ENCODE assay signal across 1 cellular context in the genomic region with DNA sequence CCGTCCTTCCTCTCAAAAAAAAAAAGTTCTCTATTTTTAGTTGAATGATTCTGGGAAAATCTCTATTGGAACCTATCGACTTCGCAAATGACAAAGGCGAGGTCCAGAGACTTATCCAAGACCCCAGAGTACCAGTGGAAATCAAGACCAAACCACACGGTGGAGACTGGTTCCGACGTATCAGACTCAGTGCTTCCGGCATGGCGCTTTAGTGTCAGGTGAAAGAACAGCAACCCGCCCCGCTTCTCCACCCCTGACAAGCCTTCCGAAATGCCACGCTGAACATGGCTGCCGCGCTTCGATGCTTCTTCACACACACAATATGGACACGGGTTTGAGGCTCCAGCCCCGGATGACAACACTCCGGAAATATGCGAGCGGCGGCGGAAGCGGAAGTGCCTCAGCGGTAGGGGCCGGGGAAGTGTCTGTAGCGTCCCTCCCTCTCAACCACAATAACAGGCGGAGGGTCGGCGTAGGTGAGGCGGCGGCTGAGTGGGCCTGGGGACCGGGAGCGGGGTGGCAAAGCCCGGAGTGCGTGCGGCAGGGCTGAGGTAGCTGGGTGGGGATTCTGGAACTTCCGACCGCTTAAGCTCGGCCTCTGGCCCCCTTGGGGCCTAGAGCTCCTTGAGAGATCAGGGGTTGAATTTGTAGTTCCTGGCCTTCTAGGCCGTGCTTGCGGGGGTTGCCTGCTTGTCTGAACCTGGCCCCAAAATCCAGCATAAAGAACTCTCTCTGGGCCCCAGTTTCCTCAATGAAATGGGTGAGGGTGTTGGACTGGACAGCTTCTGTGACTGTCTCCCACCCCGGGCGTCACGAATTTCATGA.
TF ChIP-seq lines count a peak whose summit lies in the region.

A gene with protein sequence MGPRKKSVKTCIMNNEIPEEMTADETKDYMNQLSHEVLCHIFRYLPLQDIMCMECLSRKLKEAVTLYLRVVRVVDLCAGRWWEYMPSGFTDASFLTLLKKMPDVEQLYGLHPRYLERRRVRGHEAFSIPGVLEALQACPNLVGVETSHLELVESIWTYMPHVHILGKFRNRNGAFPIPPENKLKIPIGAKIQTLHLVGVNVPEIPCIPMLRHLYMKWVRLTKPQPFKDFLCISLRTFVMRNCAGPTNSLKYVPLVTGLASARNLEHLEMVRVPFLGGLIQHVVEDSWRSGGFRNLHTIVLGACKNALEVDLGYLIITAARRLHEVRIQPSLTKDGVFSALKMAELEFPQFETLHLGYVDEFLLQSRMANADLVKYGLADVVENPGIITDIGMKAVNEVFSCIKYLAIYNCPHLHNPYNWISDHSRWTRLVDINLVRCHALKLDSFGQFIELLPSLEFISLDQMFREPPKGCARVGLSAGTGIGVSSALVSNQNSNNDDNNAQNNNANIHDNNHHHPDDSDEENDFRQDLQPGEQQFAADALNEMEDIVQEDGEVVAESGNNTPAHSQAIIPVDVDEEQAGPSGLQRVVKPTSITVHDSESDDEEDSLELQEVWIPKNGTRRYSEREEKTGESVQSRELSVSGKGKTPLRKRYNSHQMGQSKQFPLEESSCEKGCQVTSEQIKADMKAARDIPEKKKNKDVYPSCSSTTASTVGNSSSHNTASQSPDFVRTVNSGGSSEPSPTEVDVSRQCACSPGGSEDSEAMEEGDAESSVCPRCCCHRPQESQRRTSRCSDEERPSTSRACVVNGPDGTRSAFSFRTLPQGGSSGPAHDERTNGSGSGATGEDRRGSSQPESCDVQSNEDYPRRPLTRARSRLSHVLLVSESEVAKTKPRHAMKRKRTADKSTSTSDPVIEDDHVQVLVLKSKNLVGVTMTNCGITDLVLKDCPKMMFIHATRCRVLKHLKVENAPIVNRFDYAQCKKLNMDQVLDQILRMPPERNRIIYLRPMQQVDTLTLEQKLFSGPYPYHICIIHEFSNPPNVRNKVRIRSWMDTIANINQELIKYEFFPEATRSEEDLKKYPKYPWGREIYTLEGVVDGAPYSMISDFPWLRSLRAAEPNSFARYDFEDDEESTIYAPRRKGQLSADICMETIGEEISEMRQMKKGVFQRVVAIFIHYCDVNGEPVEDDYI (plus strand): TSS at position 395 of the 825 bp plus-strand sequence. CDS start 10,819 bp downstream, outside the sequence.

TF ChIP-seq in K562, 482 proteins besides CTCF, POLR2A, EP300 and RAD21 (continued from another document and continues in another):
- TF ChIP-seq ZBTB2 (IDR thresholded peaks at IDR 0.05) (no peak), ASH1L (IDR thresholded peaks at IDR 0.05; ENCODE audit: borderline replicate concordance, low read depth, partially characterized antibody) (peak; percentile 74), BRCA1 (IDR thresholded peaks at IDR 0.05) (no peak), BRCA1 (CRISPR knock-in tag; IDR thresholded peaks at IDR 0.05) (no peak), CBX5 (IDR thresholded peaks at IDR 0.05; ENCODE audit: borderline replicate concordance, low read depth) (peak; percentile 10; the same call in 1 of the 2 replicates), EP400 (IDR thresholded peaks at IDR 0.05) (peak; percentile 73), ATF7 (IDR thresholded peaks at IDR 0.05) (peak; percentile 95), LCOR (CRISPR knock-in tag; IDR thresholded peaks at IDR 0.05) (peak; percentile 17; the same call in 1 of the 2 replicates), KDM4B (IDR thresholded peaks at IDR 0.05; ENCODE audit: borderline replicate concordance in 2 of 2, low read depth in 1 of 2) (peak in 1 of 2 experiments; percentile 76; a peak in 1 of 4 replicates), GABPB1 (CRISPR knock-in tag; IDR thresholded peaks at IDR 0.05) (peak; percentile 94), GATAD2B (IDR thresholded peaks at IDR 0.05; ENCODE audit: borderline replicate concordance) (peak; percentile 53), SNAPC5 (CRISPR knock-in tag; IDR thresholded peaks at IDR 0.05) (no peak), BACH1 (tag; IDR thresholded peaks at IDR 0.05) (peak; percentile 42; the same call in 1 of the 2 replicates), NFE2 (IDR thresholded peaks at IDR 0.05; ENCODE audit: low read depth) (no peak; the same call in 1 of the 2 replicates), HIVEP1 (CRISPR knock-in tag; IDR thresholded peaks at IDR 0.05) (no peak), DNMT1 (IDR thresholded peaks at IDR 0.05) (no peak), ZNF766 (CRISPR knock-in tag; conservative IDR thresholded peaks at IDR 0.05) (peak; percentile 80), RFX7 (CRISPR knock-in tag; IDR thresholded peaks at IDR 0.05) (no peak), XRCC5 (IDR thresholded peaks at IDR 0.05; ENCODE audit: low read depth, low read length) (peak; percentile 85; the same call in 1 of the 2 replicates), U2AF2 (optimal IDR thresholded peaks at IDR 0.05; ENCODE audit: low read depth, low read length) (no peak), DPF2 (IDR thresholded peaks at IDR 0.05) (no peak), NFYB (IDR thresholded peaks at IDR 0.05; ENCODE audit: extremely low read depth, insufficient read length) (no peak), ZNF408 (CRISPR knock-in tag; IDR thresholded peaks at IDR 0.05; ENCODE audit: low read depth) (no peak), NKRF (IDR thresholded peaks at IDR 0.05; ENCODE audit: borderline replicate concordance) (peak; percentile 66; the same call in 1 of the 2 replicates), RCOR1 (IDR thresholded peaks at IDR 0.05; ENCODE audit: borderline replicate concordance in 1 of 2, low read depth in 2 of 2, low read length in 2 of 2) (peak in 1 of 2 experiments; percentile 62; a peak in 1 of 4 replicates), MIER1 (IDR thresholded peaks at IDR 0.05; ENCODE audit: low read depth) (no peak), MED1 (CRISPR knock-in tag; IDR thresholded peaks at IDR 0.05; ENCODE audit: borderline replicate concordance) (no peak), NBN (IDR thresholded peaks at IDR 0.05; ENCODE audit: low read depth) (peak; percentile 69; the same call in 1 of the 2 replicates), TAF9B (IDR thresholded peaks at IDR 0.05; ENCODE audit: partially characterized antibody) (peak; percentile 64)
- TF ChIP-seq, protein P1, sequence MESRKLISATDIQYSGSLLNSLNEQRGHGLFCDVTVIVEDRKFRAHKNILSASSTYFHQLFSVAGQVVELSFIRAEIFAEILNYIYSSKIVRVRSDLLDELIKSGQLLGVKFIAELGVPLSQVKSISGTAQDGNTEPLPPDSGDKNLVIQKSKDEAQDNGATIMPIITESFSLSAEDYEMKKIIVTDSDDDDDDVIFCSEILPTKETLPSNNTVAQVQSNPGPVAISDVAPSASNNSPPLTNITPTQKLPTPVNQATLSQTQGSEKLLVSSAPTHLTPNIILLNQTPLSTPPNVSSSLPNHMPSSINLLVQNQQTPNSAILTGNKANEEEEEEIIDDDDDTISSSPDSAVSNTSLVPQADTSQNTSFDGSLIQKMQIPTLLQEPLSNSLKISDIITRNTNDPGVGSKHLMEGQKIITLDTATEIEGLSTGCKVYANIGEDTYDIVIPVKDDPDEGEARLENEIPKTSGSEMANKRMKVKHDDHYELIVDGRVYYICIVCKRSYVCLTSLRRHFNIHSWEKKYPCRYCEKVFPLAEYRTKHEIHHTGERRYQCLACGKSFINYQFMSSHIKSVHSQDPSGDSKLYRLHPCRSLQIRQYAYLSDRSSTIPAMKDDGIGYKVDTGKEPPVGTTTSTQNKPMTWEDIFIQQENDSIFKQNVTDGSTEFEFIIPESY (CRISPR knock-in tag; IDR thresholded peaks at IDR 0.05), result 0 out of 2 replicates have a peak, but pooled peaks have one; percentile 32
- TF ChIP-seq, protein P2, sequence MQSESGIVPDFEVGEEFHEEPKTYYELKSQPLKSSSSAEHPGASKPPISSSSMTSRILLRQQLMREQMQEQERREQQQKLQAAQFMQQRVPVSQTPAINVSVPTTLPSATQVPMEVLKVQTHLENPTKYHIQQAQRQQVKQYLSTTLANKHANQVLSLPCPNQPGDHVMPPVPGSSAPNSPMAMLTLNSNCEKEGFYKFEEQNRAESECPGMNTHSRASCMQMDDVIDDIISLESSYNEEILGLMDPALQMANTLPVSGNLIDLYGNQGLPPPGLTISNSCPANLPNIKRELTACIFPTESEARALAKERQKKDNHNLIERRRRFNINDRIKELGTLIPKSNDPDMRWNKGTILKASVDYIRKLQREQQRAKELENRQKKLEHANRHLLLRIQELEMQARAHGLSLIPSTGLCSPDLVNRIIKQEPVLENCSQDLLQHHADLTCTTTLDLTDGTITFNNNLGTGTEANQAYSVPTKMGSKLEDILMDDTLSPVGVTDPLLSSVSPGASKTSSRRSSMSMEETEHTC (IDR thresholded peaks at IDR 0.05), result 0 out of 2 replicates have a peak, but pooled peaks have one; percentile 30
- TF ChIP-seq, protein P3, sequence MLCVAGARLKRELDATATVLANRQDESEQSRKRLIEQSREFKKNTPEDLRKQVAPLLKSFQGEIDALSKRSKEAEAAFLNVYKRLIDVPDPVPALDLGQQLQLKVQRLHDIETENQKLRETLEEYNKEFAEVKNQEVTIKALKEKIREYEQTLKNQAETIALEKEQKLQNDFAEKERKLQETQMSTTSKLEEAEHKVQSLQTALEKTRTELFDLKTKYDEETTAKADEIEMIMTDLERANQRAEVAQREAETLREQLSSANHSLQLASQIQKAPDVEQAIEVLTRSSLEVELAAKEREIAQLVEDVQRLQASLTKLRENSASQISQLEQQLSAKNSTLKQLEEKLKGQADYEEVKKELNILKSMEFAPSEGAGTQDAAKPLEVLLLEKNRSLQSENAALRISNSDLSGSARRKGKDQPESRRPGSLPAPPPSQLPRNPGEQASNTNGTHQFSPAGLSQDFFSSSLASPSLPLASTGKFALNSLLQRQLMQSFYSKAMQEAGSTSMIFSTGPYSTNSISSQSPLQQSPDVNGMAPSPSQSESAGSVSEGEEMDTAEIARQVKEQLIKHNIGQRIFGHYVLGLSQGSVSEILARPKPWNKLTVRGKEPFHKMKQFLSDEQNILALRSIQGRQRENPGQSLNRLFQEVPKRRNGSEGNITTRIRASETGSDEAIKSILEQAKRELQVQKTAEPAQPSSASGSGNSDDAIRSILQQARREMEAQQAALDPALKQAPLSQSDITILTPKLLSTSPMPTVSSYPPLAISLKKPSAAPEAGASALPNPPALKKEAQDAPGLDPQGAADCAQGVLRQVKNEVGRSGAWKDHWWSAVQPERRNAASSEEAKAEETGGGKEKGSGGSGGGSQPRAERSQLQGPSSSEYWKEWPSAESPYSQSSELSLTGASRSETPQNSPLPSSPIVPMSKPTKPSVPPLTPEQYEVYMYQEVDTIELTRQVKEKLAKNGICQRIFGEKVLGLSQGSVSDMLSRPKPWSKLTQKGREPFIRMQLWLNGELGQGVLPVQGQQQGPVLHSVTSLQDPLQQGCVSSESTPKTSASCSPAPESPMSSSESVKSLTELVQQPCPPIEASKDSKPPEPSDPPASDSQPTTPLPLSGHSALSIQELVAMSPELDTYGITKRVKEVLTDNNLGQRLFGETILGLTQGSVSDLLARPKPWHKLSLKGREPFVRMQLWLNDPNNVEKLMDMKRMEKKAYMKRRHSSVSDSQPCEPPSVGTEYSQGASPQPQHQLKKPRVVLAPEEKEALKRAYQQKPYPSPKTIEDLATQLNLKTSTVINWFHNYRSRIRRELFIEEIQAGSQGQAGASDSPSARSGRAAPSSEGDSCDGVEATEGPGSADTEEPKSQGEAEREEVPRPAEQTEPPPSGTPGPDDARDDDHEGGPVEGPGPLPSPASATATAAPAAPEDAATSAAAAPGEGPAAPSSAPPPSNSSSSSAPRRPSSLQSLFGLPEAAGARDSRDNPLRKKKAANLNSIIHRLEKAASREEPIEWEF (CRISPR knock-in tag; IDR thresholded peaks at IDR 0.05), result no peak
- TF ChIP-seq, protein P4, sequence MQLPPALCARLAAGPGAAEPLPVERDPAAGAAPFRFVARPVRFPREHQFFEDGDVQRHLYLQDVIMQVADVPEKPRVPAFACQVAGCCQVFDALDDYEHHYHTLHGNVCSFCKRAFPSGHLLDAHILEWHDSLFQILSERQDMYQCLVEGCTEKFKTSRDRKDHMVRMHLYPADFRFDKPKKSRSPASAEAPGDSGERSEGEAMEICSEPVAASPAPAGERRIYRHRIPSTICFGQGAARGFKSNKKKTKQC (CRISPR knock-in tag; IDR thresholded peaks at IDR 0.05), result 0 out of 2 replicates have a peak, but pooled peaks have one; percentile 43
- TF ChIP-seq, protein P5, sequence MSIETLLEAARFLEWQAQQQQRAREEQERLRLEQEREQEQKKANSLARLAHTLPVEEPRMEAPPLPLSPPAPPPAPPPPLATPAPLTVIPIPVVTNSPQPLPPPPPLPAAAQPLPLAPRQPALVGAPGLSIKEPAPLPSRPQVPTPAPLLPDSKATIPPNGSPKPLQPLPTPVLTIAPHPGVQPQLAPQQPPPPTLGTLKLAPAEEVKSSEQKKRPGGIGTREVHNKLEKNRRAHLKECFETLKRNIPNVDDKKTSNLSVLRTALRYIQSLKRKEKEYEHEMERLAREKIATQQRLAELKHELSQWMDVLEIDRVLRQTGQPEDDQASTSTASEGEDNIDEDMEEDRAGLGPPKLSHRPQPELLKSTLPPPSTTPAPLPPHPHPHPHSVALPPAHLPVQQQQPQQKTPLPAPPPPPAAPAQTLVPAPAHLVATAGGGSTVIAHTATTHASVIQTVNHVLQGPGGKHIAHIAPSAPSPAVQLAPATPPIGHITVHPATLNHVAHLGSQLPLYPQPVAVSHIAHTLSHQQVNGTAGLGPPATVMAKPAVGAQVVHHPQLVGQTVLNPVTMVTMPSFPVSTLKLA (conservative IDR thresholded peaks at IDR 0.05), result peak; percentile 62 to 78
